ENCODE assay signal across 8 cellular contexts in the genomic region with DNA sequence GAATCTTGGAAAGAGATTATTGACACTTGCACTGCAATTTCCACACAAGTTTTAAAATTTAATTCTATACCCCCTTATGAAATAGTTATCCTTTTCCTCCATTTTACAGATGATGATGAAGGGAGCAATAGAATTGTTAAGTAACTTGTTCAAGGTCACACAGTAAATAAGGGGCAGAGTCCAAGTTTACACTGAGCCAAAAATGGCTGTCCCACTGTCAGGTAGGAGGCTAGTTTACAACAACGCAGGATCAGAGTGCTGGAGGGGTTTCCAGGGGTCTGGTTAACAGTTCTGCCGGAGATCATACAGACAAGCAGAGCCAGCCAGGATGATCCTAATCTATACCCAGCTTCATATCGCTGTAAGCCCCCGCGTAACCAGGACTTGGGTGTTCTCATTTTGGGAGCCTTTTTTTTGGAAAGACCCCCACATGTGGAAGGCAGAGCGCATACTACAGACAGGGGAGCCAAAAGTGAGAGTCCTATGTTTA. TPM values are rescaled to one million over a fixed set of nuclear protein-coding genes. Genes with fewer than 3 reads are reported as not detected.
DNase-seq lines count a peak whose midpoint lies in the region; ATAC-seq and TF ChIP-seq lines count a peak whose summit lies in the region.

No MANE protein-coding gene starts in this region.

- no peak for ATAC-seq in memory B cell (ENCODE audit: low read depth)
- no peak for ATAC-seq in GM18517 (IDR thresholded peaks at IDR 0.05; ENCODE audit: unreplicated experiment)

- in situ Hi-C loops in mammary epithelial cell (cut with MboI; ENCODE audit: low sequenced_read_pairs in 2 of 2) = loop anchor here in 1 of 2 donors (5.0 to 10.0 kb wide), 2 partner anchors 75 to 277 kb away; no protein-coding TSS in a partner anchor
- in situ Hi-C loops in transverse colon (cut with MboI; ENCODE audit: low pct_ligation_motif_present in 1 of 4, low pct_unique_long_range_greater_than_20kb in 1 of 4, low sequenced_read_pairs in 3 of 4) = no loop called here

- H3K36me3 Mint-ChIP-seq in activated naive CD4-positive, alpha-beta T cell treated with anti-CD3 and anti-CD28 coated beads, Interleukin-2, amount 50 U/mL, for 24 hours = no peaks in the 10 kb centered on the region
- H3K36me3 Mint-ChIP-seq in memory B cell = no peaks in the 10 kb centered on the region

- H3K4me1 ChIP-seq in mammary epithelial cell (ENCODE audit: insufficient read depth, low read length) (peaks cover 24% of the 10 kb centered on the region), transverse colon (peaks cover 11 to 38% (median 26%) of the 10 kb centered on the region in 4 donors)

- H3K4me3 Mint-ChIP-seq in activated naive CD4-positive, alpha-beta T cell treated with anti-CD3 and anti-CD28 coated beads, Interleukin-2, amount 50 U/mL, for 24 hours = peak overlapping the region; percentile 66
- H3K4me3 Mint-ChIP-seq in memory B cell = peak overlapping the region; percentile 30

- no peak overlapping the region for H3K9ac ChIP-seq in mammary epithelial cell (ENCODE audit: insufficient read depth, low read length)

- H3K27ac ChIP-seq in mammary epithelial cell (ENCODE audit: insufficient read depth, low read depth, low read length) = no peak overlapping the region
- peak overlapping the region; percentile 90 to 93 (median 90) for H3K27ac ChIP-seq in transverse colon

- peaks cover 8% of the 10 kb centered on the region for H3K4me1 Mint-ChIP-seq in activated naive CD4-positive, alpha-beta T cell treated with anti-CD3 and anti-CD28 coated beads, Interleukin-2, amount 50 U/mL, for 24 hours
- peaks cover 3% of the 10 kb centered on the region for H3K4me1 Mint-ChIP-seq in memory B cell

- TF ChIP-seq CTCF in mammary epithelial cell (conservative IDR thresholded peaks at IDR 0.05 in 1 of 2, IDR thresholded peaks at IDR 0.05 in 1 of 2; ENCODE audit: extremely low read depth in 1 of 2, insufficient read depth in 1 of 2, low read depth in 1 of 2, low read length in 2 of 2) = no peak
- TF ChIP-seq CTCF in transverse colon (IDR thresholded peaks at IDR 0.05) = no peak

- no peaks in the 10 kb centered on the region for H4K20me1 ChIP-seq in mammary epithelial cell (ENCODE audit: insufficient read depth, low read length)

- 8% methylated on average over 6 of the region's 6 CpGs for WGBS in mammary epithelial cell (ENCODE audit: low coverage, missing lambda C conversion rate)
- 0 to 5% methylated on average over 2 to 6 of the region's 6 CpGs for WGBS in transverse colon (ENCODE audit: low coverage in 1 of 2), 2 donors

- no peaks in the 10 kb centered on the region for H3K36me3 ChIP-seq in mammary epithelial cell (ENCODE audit: insufficient read depth, low read length)
- H3K36me3 ChIP-seq in transverse colon = no peaks in the 10 kb centered on the region

- H3K9me3 ChIP-seq in mammary epithelial cell (replicated peaks; ENCODE audit: insufficient read depth, low read length) (no peaks in the 10 kb centered on the region), transverse colon (no peaks in the 10 kb centered on the region)

- no peak overlapping the region for H3K27ac Mint-ChIP-seq in activated naive CD4-positive, alpha-beta T cell treated with anti-CD3 and anti-CD28 coated beads, Interleukin-2, amount 50 U/mL, for 24 hours
- no peak overlapping the region for H3K27ac Mint-ChIP-seq in memory B cell

- H3K79me2 ChIP-seq in mammary epithelial cell (ENCODE audit: insufficient read depth, low read length) = peaks cover 14% of the 10 kb centered on the region

- peak overlapping the region; percentile 100 for H3K4me2 ChIP-seq in mammary epithelial cell (ENCODE audit: insufficient read depth, low read depth, low read length)

- H2AFZ ChIP-seq in mammary epithelial cell (ENCODE audit: low read depth, low read length) = peak overlapping the region; percentile 89

- H3K27me3 ChIP-seq in mammary epithelial cell (ENCODE audit: insufficient read depth, low read length) = peaks cover 19% of the 10 kb centered on the region
- peaks cover 51% of the 10 kb centered on the region for H3K27me3 ChIP-seq in transverse colon

- H3K4me3 ChIP-seq in mammary epithelial cell (replicated peaks in 1 of 3; ENCODE audit: insufficient read depth in 1 of 3, low read depth in 2 of 3, low read length in 3 of 3) (peak overlapping the region; percentile 46 to 72 (median 70)), transverse colon (peak overlapping the region in 3 of 4 donors; percentile 67 to 78 (median 70))

- no peaks in the 10 kb centered on the region for H3K9me3 Mint-ChIP-seq in activated naive CD4-positive, alpha-beta T cell treated with anti-CD3 and anti-CD28 coated beads, Interleukin-2, amount 50 U/mL, for 24 hours
- no peaks in the 10 kb centered on the region for H3K9me3 Mint-ChIP-seq in memory B cell

- dilution Hi-C loops in mammary epithelial cell (cut with HindIII; ENCODE audit: low sequenced_read_pairs) = no loop called here

- no peak for TF ChIP-seq EP300 in transverse colon (IDR thresholded peaks at IDR 0.05; ENCODE audit: low read depth)

- H3K27me3 Mint-ChIP-seq in activated naive CD4-positive, alpha-beta T cell treated with anti-CD3 and anti-CD28 coated beads, Interleukin-2, amount 50 U/mL, for 24 hours = peaks cover 45% of the 10 kb centered on the region
- H3K27me3 Mint-ChIP-seq in memory B cell = peaks cover 33% of the 10 kb centered on the region

- BruUV-seq in mammary epithelial cell (replicated peaks; lab: Mats Ljungman, UMichigan) = no TSS peak

- intact Hi-C loops in mammary epithelial cell (cut with micrococcal nuclease) (loop anchor here (1.0 to 5.0 kb wide), 3 partner anchors 49 to 395 kb away; a partner anchor contains a TSS), transverse colon (cut with DNase I; ENCODE audit: low total_unique reads) (loop anchor here (5.0 kb wide), 1 partner anchor 285 kb away; no protein-coding TSS in a partner anchor)

- CTCF ChIA-PET in mammary epithelial cell (lab: Charles Lee; ENCODE audit: low non-redundant PET) = interaction anchor here (0.5 to 0.8 kb wide), 2 partner anchors 58 to 174 kb away, joined by 4 to 8 read pairs; no protein-coding TSS in a partner anchor

- TF ChIP-seq POLR2A in transverse colon (IDR thresholded peaks at IDR 0.05) = no peak

- no peak for DNase-seq in activated naive CD4-positive, alpha-beta T cell treated with Interleukin-2 at 50 U/mL for 16 hours
- DNase-seq in mammary epithelial cell (no peak), memory B cell (ENCODE audit: low spot score in 2 of 2) (no peak), transverse colon (no peak), middle frontal gyrus (ENCODE audit: extremely low spot score, low spot score) (no peak)
- no peak for DNase-seq in NK-92 treated with Interleukin-12 subunit alpha and Interleukin-12 subunit beta, amount 100 ng/mL, for 24 hours (lab: John Stamatoyannopoulos, UW)

RNA-seq across cellular contexts. Expression of a gene that starts 0.6 kb away (rescaled TPM):
- total RNA-seq in mammary epithelial cell (10 to 100 TPM in 1 of 2 donors, 1 to 10 TPM in 1; 7.2 to 10.0 TPM), transverse colon (10 to 100 TPM; 12.3 to 74.1 (median 41.2) TPM)
- 4.9 TPM for polyA plus RNA-seq in mammary epithelial cell
- 10.2 TPM for polyA minus RNA-seq in mammary epithelial cell
